In the genomic region with DNA sequence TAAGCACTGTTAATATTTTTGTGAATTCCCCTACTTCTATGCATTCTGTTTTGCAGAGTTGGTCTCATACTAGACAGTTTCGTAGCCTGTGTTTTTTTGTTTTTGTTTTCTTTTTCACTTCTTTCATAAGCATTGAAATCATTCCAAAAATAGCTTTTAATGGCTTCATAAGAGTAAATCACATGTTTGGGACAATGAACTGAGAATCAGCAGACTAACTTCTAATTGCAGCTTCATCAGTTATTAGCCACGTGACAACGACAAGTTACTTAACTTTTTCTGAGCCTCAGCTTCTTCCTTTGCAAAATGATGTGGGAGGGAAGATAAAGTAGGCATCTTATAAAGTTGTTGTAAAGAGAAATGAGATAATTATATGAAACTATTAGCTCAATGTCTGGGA, we compare ENCODE assay signal across 23 cellular contexts.
"Had no signal": no experiment of that assay in that cellular context is flagged by ENCODE, and none has a peak within 500 bp of the region (broad histone marks: within the 10 kb centered on the region; RNA-seq: fewer than 3 reads in every experiment).

No MANE protein-coding gene starts in this region.

- H3K27ac Mint-ChIP-seq: activated CD8-positive, alpha-beta T cell treated with anti-CD3 and anti-CD28 coated beads for 36 hours; activated naive CD4-positive, alpha-beta T cell treated with anti-CD3 and anti-CD28 coated beads, Interleukin-2, amount 10 ng/mL, durations not matched to agents 7 days and 5 days; activated naive CD8-positive, alpha-beta T cell treated with anti-CD3 and anti-CD28 coated beads for 36 hours; activated T-cell treated with anti-CD3 and anti-CD28 coated beads, Interleukin-2, amount 50 U/mL, for 72 hours; activated T-helper 2 cell treated with anti-CD3 and anti-CD28 coated beads, Interferon-gamma antibody, Interleukin-2, Interleukin-4, amounts not matched to agents 10 μg/mL and 5 μg/mL and 100 μg/mL, durations not matched to agents 14 hours and 24 hours and 36 hours; T-helper 1 cell treated with Interleukin-12 subunit alpha and Interleukin-12 subunit beta and Interleukin-4 antibody, amounts not matched to agents 30 μg/mL and 1 μg/mL, for 36 hours had no signal

- DNase-seq: activated CD4-positive, alpha-beta T cell treated with anti-CD3 and anti-CD28 coated beads for 4 hours; activated CD8-positive, alpha-beta memory T cell treated with anti-CD3 and anti-CD28 coated beads, Interleukin-2, amount 50 U/mL, for 4 hours; activated CD8-positive, alpha-beta T cell treated with anti-CD3 and anti-CD28 coated beads for 36 hours; activated gamma-delta T cell treated with Interleukin-2 at 50 U/mL for 16 hours; activated naive CD4-positive, alpha-beta T cell treated with anti-CD3 and anti-CD28 coated beads, Interleukin-2, amount 10 ng/mL, durations not matched to agents 7 days and 5 days; activated naive CD8-positive, alpha-beta T cell treated with anti-CD3 and anti-CD28 coated beads for 36 hours; activated T-cell treated with anti-CD3 and anti-CD28 coated beads, Interleukin-2, amount 50 U/mL, for 72 hours; brain microvascular endothelial cell; NCI-H1092; NCI-H1417; NCI-H1930; NCI-H2107; NCI-H345; NCI-H510A; NCI-H526 treated with DMSO at 0.1 percent for 48 hours; PC-3; SHP77 had no signal

- FAIRE-seq: RCC 7860 had no signal

- H3K9me3 Mint-ChIP-seq: activated CD8-positive, alpha-beta T cell treated with anti-CD3 and anti-CD28 coated beads for 36 hours; activated naive CD4-positive, alpha-beta T cell treated with anti-CD3 and anti-CD28 coated beads, Interleukin-2, amount 10 ng/mL, durations not matched to agents 7 days and 5 days; activated naive CD8-positive, alpha-beta T cell treated with anti-CD3 and anti-CD28 coated beads for 36 hours; activated T-helper 2 cell treated with anti-CD3 and anti-CD28 coated beads, Interferon-gamma antibody, Interleukin-2, Interleukin-4, amounts not matched to agents 10 μg/mL and 5 μg/mL and 100 μg/mL, durations not matched to agents 14 hours and 24 hours and 36 hours; T-helper 1 cell treated with Interleukin-12 subunit alpha and Interleukin-12 subunit beta and Interleukin-4 antibody, amounts not matched to agents 30 μg/mL and 1 μg/mL, for 36 hours had no signal

- H3K27me3 Mint-ChIP-seq: activated CD8-positive, alpha-beta T cell treated with anti-CD3 and anti-CD28 coated beads for 36 hours; activated naive CD8-positive, alpha-beta T cell treated with anti-CD3 and anti-CD28 coated beads for 36 hours had no signal

- H3K36me3 Mint-ChIP-seq: activated naive CD8-positive, alpha-beta T cell treated with anti-CD3 and anti-CD28 coated beads for 36 hours had no signal

- H3K36me3 ChIP-seq: brain microvascular endothelial cell, cardiac muscle cell, SJSA1 had no signal

- H3K4me3 Mint-ChIP-seq: activated CD8-positive, alpha-beta T cell treated with anti-CD3 and anti-CD28 coated beads for 36 hours; activated naive CD4-positive, alpha-beta T cell treated with anti-CD3 and anti-CD28 coated beads, Interleukin-2, amount 10 ng/mL, durations not matched to agents 7 days and 5 days; activated naive CD8-positive, alpha-beta T cell treated with anti-CD3 and anti-CD28 coated beads for 36 hours; activated T-cell treated with anti-CD3 and anti-CD28 coated beads, Interleukin-2, amount 50 U/mL, for 72 hours; T-helper 1 cell treated with Interleukin-12 subunit alpha and Interleukin-12 subunit beta and Interleukin-4 antibody, amounts not matched to agents 30 μg/mL and 1 μg/mL, for 36 hours had no signal

- H3K4me3 ChIP-seq: cardiac muscle cell, SJSA1 had no signal

- H3K27ac ChIP-seq: brain microvascular endothelial cell, cardiac muscle cell, SJSA1 had no signal

- H3K27me3 ChIP-seq: brain microvascular endothelial cell, cardiac muscle cell, SJSA1 had no signal

- H3K9me3 ChIP-seq: SJSA1 had no signal

- ATAC-seq: activated CD4-positive, CD25-positive, alpha-beta regulatory T cell treated with anti-CD3 and anti-CD28 coated beads, Interleukin-2, amount 50 U/mL, for 24 hours; activated CD8-positive, alpha-beta T cell treated with anti-CD3 and anti-CD28 coated beads for 36 hours; activated T-cell treated with anti-CD3 and anti-CD28 coated beads, Interleukin-2, amount 50 U/mL, for 72 hours; PC-3 had no signal
